Comparison of ENCODE assay signal across 15 cellular contexts in genomic region chr16:2079311-2079800, GRCh38. TPM values are rescaled to one million over a fixed set of nuclear protein-coding genes. Genes with fewer than 3 reads are reported as not detected.
DNase-seq lines count a peak whose midpoint lies in the region; ATAC-seq, FAIRE-seq and TF ChIP-seq lines count a peak whose summit lies in the region.
"Had no signal": no experiment of that assay in that cellular context is flagged by ENCODE, and none has a peak within 500 bp of the region (broad histone marks: within the 10 kb centered on the region; RNA-seq: fewer than 3 reads in every experiment).

No MANE protein-coding gene starts in this region.

- CTCF ChIA-PET in HepG2 (lab: Yijun Ruan, JAX; ENCODE audit: low intra/inter-chr PET ratio, low total read pairs) (no interaction called here), SK-N-SH (lab: Yijun Ruan, JAX) (interaction anchor here (0.8 to 3.1 kb wide), 2 partner anchors 14 kb away, joined by 3 to 10 read pairs; no protein-coding TSS in a partner anchor)

- no peaks in the 10 kb centered on the region for H3K79me2 ChIP-seq in HepG2 (ENCODE audit: insufficient read depth, low read length)
- H3K79me2 ChIP-seq in SK-N-SH (ENCODE audit: insufficient read depth), result no peaks in the 10 kb centered on the region

- ATAC-seq in HepG2 (no peak), right lobe of liver (no peak)
- ATAC-seq: A549 had no signal

- no peak overlapping the region for H3K9ac ChIP-seq in HepG2 (ENCODE audit: insufficient read depth, low read depth, low read length)
- H3K9ac ChIP-seq in SK-N-SH, result no peak overlapping the region

- no TSS peak for BruUV-seq in HepG2 (replicated peaks; lab: Mats Ljungman, UMichigan)

- TF ChIP-seq RAD21 in HepG2 (CRISPR knock-in tag; IDR thresholded peaks at IDR 0.05) (no peak), SK-N-SH (IDR thresholded peaks at IDR 0.05; ENCODE audit: low read length) (no peak)

- POLR2A ChIA-PET in HepG2 (lab: Yijun Ruan, JAX), result interaction anchor here (1.0 kb wide), 1 partner anchor 76 kb away, joined by 3 read pairs; the partner anchor contains the start of gene TRAF7
- POLR2A ChIA-PET in SK-N-SH (lab: Yijun Ruan, JAX), result interaction anchor here (1.0 to 1.7 kb wide), 2 partner anchors 14 to 32 kb away, joined by 4 to 5 read pairs; partner anchors contain the start of genes NTHL1 and TSC2

- H3K4me2 ChIP-seq in HepG2 (ENCODE audit: low read depth, low read length) (no peak overlapping the region), SK-N-SH (no peak overlapping the region)
- H3K4me2 ChIP-seq: A549 had no signal

- H3F3A ChIP-seq in SK-N-SH (replicated peaks; ENCODE audit: insufficient read depth), result peaks cover 4% of the 10 kb centered on the region

- H2AFZ ChIP-seq in HepG2 (ENCODE audit: low read length) (no peak overlapping the region), SK-N-SH (ENCODE audit: low read depth) (no peak overlapping the region)

- H3K27me3 ChIP-seq in HepG2 (ENCODE audit: control insufficient read depth in 1 of 2, insufficient read depth in 2 of 2, low read length in 2 of 2) (no peaks in the 10 kb centered on the region), right lobe of liver (no peaks in the 10 kb centered on the region), bronchial epithelial cell (ENCODE audit: control insufficient read depth, insufficient read depth, low read length) (no peaks in the 10 kb centered on the region), SK-N-SH (ENCODE audit: insufficient read depth) (no peaks in the 10 kb centered on the region)
- H3K27me3 ChIP-seq: BLaER1 had no signal

- H3K4me3 ChIP-seq in HepG2 (replicated peaks in 1 of 3; ENCODE audit: insufficient read depth in 1 of 3, low read depth in 2 of 3, low read length in 3 of 3), result no peak overlapping the region
- H3K4me3 ChIP-seq in right lobe of liver, result no peak overlapping the region
- H3K4me3 ChIP-seq in bronchial epithelial cell (ENCODE audit: low read depth, low read length), result no peak overlapping the region
- no peak overlapping the region for H3K4me3 ChIP-seq in SK-N-SH (ENCODE audit: low read depth in 2 of 2, low read length in 1 of 2)
- H3K4me3 ChIP-seq: A549, BLaER1, HAP-1 had no signal

- in situ Hi-C loops in HepG2 (cut with HindIII; ENCODE audit: extremely low pct_ligation_motif_present, low pct_unique_long_range_greater_than_20kb), result no loop called here

- TF ChIP-seq EP300 in HepG2 (IDR thresholded peaks at IDR 0.05; ENCODE audit: low read depth in 2 of 2, low read length in 2 of 2), result no peak
- no peak for TF ChIP-seq EP300 in HepG2 (CRISPR knock-in tag; IDR thresholded peaks at IDR 0.05; ENCODE audit: borderline replicate concordance)
- no peak for TF ChIP-seq EP300 in SK-N-SH (IDR thresholded peaks at IDR 0.05; ENCODE audit: borderline replicate concordance in 1 of 2, low read depth in 1 of 2, low read length in 1 of 2)

- no peaks in the 10 kb centered on the region for H3K9me2 ChIP-seq in SK-N-SH

- DNase-seq in HepG2 (ENCODE audit: low spot score), result no peak
- no peak for DNase-seq in right lobe of liver
- no peak for DNase-seq in bronchial epithelial cell (ENCODE audit: low read depth)
- no peak for DNase-seq in SK-N-SH
- no peak for DNase-seq in Kasumi-1 (lab: John Stamatoyannopoulos, UW)
- DNase-seq: Calu3, DMS79 treated with DMSO at 0.1 percent for 48 hours, GF-D8 had no signal

- H4K20me1 ChIP-seq in HepG2 (ENCODE audit: insufficient read depth, low read length), result no peaks in the 10 kb centered on the region
- no peaks in the 10 kb centered on the region for H4K20me1 ChIP-seq in SK-N-SH (ENCODE audit: insufficient read depth)

- no peak for TF ChIP-seq CTCF in HepG2 (CRISPR knock-in tag; IDR thresholded peaks at IDR 0.05)
- TF ChIP-seq CTCF in right lobe of liver (IDR thresholded peaks at IDR 0.05), result no peak
- TF ChIP-seq CTCF in bronchial epithelial cell (IDR thresholded peaks at IDR 0.05; ENCODE audit: insufficient read depth, low read length, severe bottlenecking), result no peak
- no peak for TF ChIP-seq CTCF in SK-N-SH (IDR thresholded peaks at IDR 0.05)

- 97% methylated on average over 6 of the region's 30 CpGs for WGBS in HepG2 (ENCODE audit: low lambda C conversion rate)
- WGBS in right lobe of liver (ENCODE audit: insufficient coverage, low coverage, low lambda C conversion rate, missing lambda C conversion rate), result no CpG with 5 or more reads among the region's 30 CpGs
- WGBS in SK-N-SH (ENCODE audit: low lambda C conversion rate), result 93% methylated on average over 15 of the region's 30 CpGs

- no peak for FAIRE-seq in HepG2 (lab: Jason Lieb, UNC)
- peak; percentile 72 for FAIRE-seq in bronchial epithelial cell (lab: Jason Lieb, UNC)
- FAIRE-seq: A549, H1 had no signal

- H3K27ac ChIP-seq in HepG2 (ENCODE audit: extremely low read length, insufficient read depth, low read length) (no peak overlapping the region), right lobe of liver (no peak overlapping the region), SK-N-SH (ENCODE audit: low read depth in 2 of 2, low read length in 1 of 2) (no peak overlapping the region)
- H3K27ac ChIP-seq: 22Rv1, A549, BLaER1 had no signal

- TF ChIP-seq POLR2A in HepG2 (IDR thresholded peaks at IDR 0.05; ENCODE audit: insufficient read depth in 1 of 2, low read depth in 2 of 2, low read length in 2 of 2) (no peak), right lobe of liver (IDR thresholded peaks at IDR 0.05) (no peak)

- H3K36me3 ChIP-seq in HepG2 (replicated peaks in 1 of 2; ENCODE audit: control insufficient read depth in 1 of 2, insufficient read depth in 2 of 2, low read length in 2 of 2) (peaks cover 13 to 14% of the 10 kb centered on the region in 2 experiments; a peak in 2 of 5 replicates), right lobe of liver (peaks cover 0 to 46% (median 3%) of the 10 kb centered on the region in 4 donors), bronchial epithelial cell (ENCODE audit: control insufficient read depth, insufficient read depth, low read length) (peaks cover 28% of the 10 kb centered on the region), SK-N-SH (replicated peaks in 1 of 2; ENCODE audit: control insufficient read depth in 1 of 2, insufficient read depth in 2 of 2, low read length in 1 of 2) (peaks cover 5 to 83% of the 10 kb centered on the region in 2 experiments)

- H3K9me3 ChIP-seq in HepG2 (ENCODE audit: low read length), result no peaks in the 10 kb centered on the region
- H3K9me3 ChIP-seq in right lobe of liver, result no peaks in the 10 kb centered on the region
- no peaks in the 10 kb centered on the region for H3K9me3 ChIP-seq in SK-N-SH
- H3K9me3 ChIP-seq: A549, BLaER1, HAP-1 had no signal

- intact Hi-C loops in HepG2 (cut with micrococcal nuclease; ENCODE audit: unreplicated experiment) (no loop called here), right lobe of liver (cut with DNase I) (no loop called here)

- H3K4me1 ChIP-seq in HepG2 (ENCODE audit: insufficient read depth, low read length) (no peaks in the 10 kb centered on the region), right lobe of liver (peaks cover 0 to 17% (median 0%) of the 10 kb centered on the region in 4 donors), SK-N-SH (ENCODE audit: control insufficient read depth in 1 of 2, insufficient read depth in 2 of 2, low read depth in 1 of 2, low read length in 1 of 2) (no peaks in the 10 kb centered on the region)
- H3K4me1 ChIP-seq: A549, HAP-1 had no signal

RNA-seq across cellular contexts. Expression of gene TSC2, which starts 31.6 kb away (rescaled TPM):
- 10.3 and 19.6 TPM in 2 replicates for total RNA-seq in HepG2 (2016; rRNA removed; fragmentation: Illumina TruSeq; extraction: Trizol)
- 13.6 and 17.2 TPM in 2 replicates for total RNA-seq in HepG2 (2016; cell fraction: cytosol; rRNA removed; fragmentation: Illumina TruSeq; extraction: Trizol; ENCODE audit: low read depth)
- total RNA-seq in HepG2 (2016; cell fraction: insoluble cytoplasmic fraction; rRNA removed; fragmentation: Illumina TruSeq; extraction: Trizol), result 7.7 and 19.6 TPM in 2 replicates
- total RNA-seq in HepG2 (2016; cell fraction: membrane; rRNA removed; fragmentation: Illumina TruSeq; extraction: Trizol), result 13.2 and 13.3 TPM in 2 replicates
- 21.2 and 34.7 TPM in 2 replicates for total RNA-seq in HepG2 (2016; cell fraction: nucleus; rRNA removed; fragmentation: Illumina TruSeq; extraction: Trizol)
- polyA plus RNA-seq in HepG2 (2011; rRNA removed), result 40.4 and 44.6 TPM in 2 replicates
- polyA plus RNA-seq in HepG2 (2011; cell fraction: cytosol; rRNA removed), result 13.0 and 19.7 TPM in 2 replicates
- 352 and 473 TPM in 2 replicates for polyA plus RNA-seq in HepG2 (2011; cell fraction: nucleus; rRNA removed)
- 50.1 and 57.0 TPM in 2 replicates for polyA plus RNA-seq in HepG2 (2012)
- 2.9 and 4.1 TPM in 2 replicates for polyA plus RNA-seq in HepG2 (2016; cell fraction: cytosol; fragmentation: Illumina TruSeq; extraction: Trizol; ENCODE audit: low read depth)
- 13.2 and 17.7 TPM in 2 replicates for polyA plus RNA-seq in HepG2 (2016; cell fraction: insoluble cytoplasmic fraction; fragmentation: Illumina TruSeq; extraction: Trizol; ENCODE audit: low read depth)
- 5.4 and 5.7 TPM in 2 replicates for polyA plus RNA-seq in HepG2 (2016; cell fraction: membrane; fragmentation: Illumina TruSeq; extraction: Trizol; ENCODE audit: low read depth)
- polyA plus RNA-seq in HepG2 (2016; cell fraction: nucleus; fragmentation: Illumina TruSeq; extraction: Trizol; ENCODE audit: insufficient read depth, low read depth), result 82.5 and 84.9 TPM in 2 replicates
- 69.9 and 84.9 TPM in 2 replicates for polyA minus RNA-seq in HepG2 (2011; rRNA and poly(A)+ RNA removed; ENCODE audit: low replicate concordance)
- 25.5 and 36.2 TPM in 2 replicates for polyA minus RNA-seq in HepG2 (2011; cell fraction: cytosol; rRNA and poly(A)+ RNA removed)
- 59.4 and 61.0 TPM in 2 replicates for polyA minus RNA-seq in HepG2 (2011; cell fraction: nucleus; rRNA and poly(A)+ RNA removed)
- total RNA-seq in right lobe of liver, result 100 to 1,000 TPM in 1 of 6 experiments, 10 to 100 TPM in 5; 25.7 to 124 (median 59.4) TPM
- total RNA-seq in bronchial epithelial cell, result 25.0 and 34.7 TPM in 2 replicates
- 76.7 and 96.1 TPM in 2 replicates for polyA plus RNA-seq in SK-N-SH (2012; rRNA removed)
- polyA plus RNA-seq in SK-N-SH (2012; cell fraction: cytosol; rRNA removed), result 22.6 and 32.9 TPM in 2 replicates
- 376 and 625 TPM in 2 replicates for polyA plus RNA-seq in SK-N-SH (2012; cell fraction: nucleus; rRNA removed)

RNA-seq across cellular contexts. Expression of gene NTHL1, which starts 31.7 kb away (rescaled TPM):
- total RNA-seq in HepG2 (2016; rRNA removed; fragmentation: Illumina TruSeq; extraction: Trizol) (64.8 and 64.9 TPM in 2 replicates), right lobe of liver (100 to 1,000 TPM in 1 of 6 experiments, 10 to 100 TPM in 5; 12.0 to 127 (median 42.6) TPM), bronchial epithelial cell (18.6 and 44.0 TPM in 2 replicates)
- 24.9 and 26.2 TPM in 2 replicates for total RNA-seq in HepG2 (2016; cell fraction: cytosol; rRNA removed; fragmentation: Illumina TruSeq; extraction: Trizol; ENCODE audit: low read depth)
- 69.4 and 70.6 TPM in 2 replicates for total RNA-seq in HepG2 (2016; cell fraction: insoluble cytoplasmic fraction; rRNA removed; fragmentation: Illumina TruSeq; extraction: Trizol)
- 25.2 and 29.9 TPM in 2 replicates for total RNA-seq in HepG2 (2016; cell fraction: membrane; rRNA removed; fragmentation: Illumina TruSeq; extraction: Trizol)
- 22.8 and 26.0 TPM in 2 replicates for total RNA-seq in HepG2 (2016; cell fraction: nucleus; rRNA removed; fragmentation: Illumina TruSeq; extraction: Trizol)
- polyA plus RNA-seq in HepG2 (2011; rRNA removed) (47.5 and 55.6 TPM in 2 replicates), SK-N-SH (2012; rRNA removed) (72.9 and 77.3 TPM in 2 replicates)
- polyA plus RNA-seq in HepG2 (2011; cell fraction: cytosol; rRNA removed), result 63.4 and 112 TPM in 2 replicates
- polyA plus RNA-seq in HepG2 (2011; cell fraction: nucleus; rRNA removed), result 61.1 and 66.7 TPM in 2 replicates
- polyA plus RNA-seq in HepG2 (2012), result 19.7 and 24.2 TPM in 2 replicates
- 12.4 and 13.2 TPM in 2 replicates for polyA plus RNA-seq in HepG2 (2016; cell fraction: cytosol; fragmentation: Illumina TruSeq; extraction: Trizol; ENCODE audit: low read depth)
- polyA plus RNA-seq in HepG2 (2016; cell fraction: insoluble cytoplasmic fraction; fragmentation: Illumina TruSeq; extraction: Trizol; ENCODE audit: low read depth), result 43.0 and 46.2 TPM in 2 replicates
- 15.6 and 17.1 TPM in 2 replicates for polyA plus RNA-seq in HepG2 (2016; cell fraction: membrane; fragmentation: Illumina TruSeq; extraction: Trizol; ENCODE audit: low read depth)
- 42.8 and 44.9 TPM in 2 replicates for polyA plus RNA-seq in HepG2 (2016; cell fraction: nucleus; fragmentation: Illumina TruSeq; extraction: Trizol; ENCODE audit: insufficient read depth, low read depth)
- 25.8 and 50.8 TPM in 2 replicates for polyA minus RNA-seq in HepG2 (2011; rRNA and poly(A)+ RNA removed; ENCODE audit: low replicate concordance)
- 24.2 and 32.7 TPM in 2 replicates for polyA minus RNA-seq in HepG2 (2011; cell fraction: cytosol; rRNA and poly(A)+ RNA removed)
- polyA minus RNA-seq in HepG2 (2011; cell fraction: nucleus; rRNA and poly(A)+ RNA removed), result 9.3 and 11.6 TPM in 2 replicates
- 32.1 and 51.5 TPM in 2 replicates for polyA plus RNA-seq in SK-N-SH (2012; cell fraction: cytosol; rRNA removed)
- 59.5 and 109 TPM in 2 replicates for polyA plus RNA-seq in SK-N-SH (2012; cell fraction: nucleus; rRNA removed)

RNA-seq across cellular contexts. Expression of gene NHERF2, which starts 52.7 kb away (rescaled TPM):
- total RNA-seq in HepG2 (2016; rRNA removed; fragmentation: Illumina TruSeq; extraction: Trizol) (15.8 and 23.7 TPM in 2 replicates), right lobe of liver (100 to 1,000 TPM; 129 to 284 (median 186) TPM), bronchial epithelial cell (15.8 and 20.1 TPM in 2 replicates)
- total RNA-seq in HepG2 (2016; cell fraction: cytosol; rRNA removed; fragmentation: Illumina TruSeq; extraction: Trizol; ENCODE audit: low read depth), result 17.2 and 21.7 TPM in 2 replicates
- total RNA-seq in HepG2 (2016; cell fraction: insoluble cytoplasmic fraction; rRNA removed; fragmentation: Illumina TruSeq; extraction: Trizol), result 14.8 and 26.0 TPM in 2 replicates
- total RNA-seq in HepG2 (2016; cell fraction: membrane; rRNA removed; fragmentation: Illumina TruSeq; extraction: Trizol), result 42.5 and 44.6 TPM in 2 replicates
- total RNA-seq in HepG2 (2016; cell fraction: nucleus; rRNA removed; fragmentation: Illumina TruSeq; extraction: Trizol), result 14.4 and 15.0 TPM in 2 replicates
- polyA plus RNA-seq in HepG2 (2011; rRNA removed) (39.3 and 47.2 TPM in 2 replicates), SK-N-SH (2012; rRNA removed) (45.2 and 53.8 TPM in 2 replicates)
- polyA plus RNA-seq in HepG2 (2011; cell fraction: cytosol; rRNA removed), result 28.8 and 54.4 TPM in 2 replicates
- polyA plus RNA-seq in HepG2 (2011; cell fraction: nucleus; rRNA removed), result 94.7 and 105 TPM in 2 replicates
- 25.8 and 38.7 TPM in 2 replicates for polyA plus RNA-seq in HepG2 (2012)
- polyA plus RNA-seq in HepG2 (2016; cell fraction: cytosol; fragmentation: Illumina TruSeq; extraction: Trizol; ENCODE audit: low read depth), result 54.0 and 63.1 TPM in 2 replicates
- 37.8 and 52.2 TPM in 2 replicates for polyA plus RNA-seq in HepG2 (2016; cell fraction: insoluble cytoplasmic fraction; fragmentation: Illumina TruSeq; extraction: Trizol; ENCODE audit: low read depth)
- polyA plus RNA-seq in HepG2 (2016; cell fraction: membrane; fragmentation: Illumina TruSeq; extraction: Trizol; ENCODE audit: low read depth), result 72.6 and 84.9 TPM in 2 replicates
- 53.4 and 59.6 TPM in 2 replicates for polyA plus RNA-seq in HepG2 (2016; cell fraction: nucleus; fragmentation: Illumina TruSeq; extraction: Trizol; ENCODE audit: insufficient read depth, low read depth)
- 6.8 and 36.4 TPM in 2 replicates for polyA minus RNA-seq in HepG2 (2011; rRNA and poly(A)+ RNA removed; ENCODE audit: low replicate concordance)
- 24.4 and 28.2 TPM in 2 replicates for polyA minus RNA-seq in HepG2 (2011; cell fraction: cytosol; rRNA and poly(A)+ RNA removed)
- polyA minus RNA-seq in HepG2 (2011; cell fraction: nucleus; rRNA and poly(A)+ RNA removed), result 13.3 and 13.8 TPM in 2 replicates
- 30.7 and 46.0 TPM in 2 replicates for polyA plus RNA-seq in SK-N-SH (2012; cell fraction: cytosol; rRNA removed)
- polyA plus RNA-seq in SK-N-SH (2012; cell fraction: nucleus; rRNA removed), result 43.9 and 70.4 TPM in 2 replicates

RNA-seq across cellular contexts. Expression of gene PKD1, which starts 56.3 kb away (rescaled TPM):
- total RNA-seq in HepG2 (2016; rRNA removed; fragmentation: Illumina TruSeq; extraction: Trizol) (9.1 and 22.1 TPM in 2 replicates), right lobe of liver (10 to 100 TPM; 28.5 to 58.2 (median 42.8) TPM), bronchial epithelial cell (56.1 and 114 TPM in 2 replicates)
- 14.9 and 15.2 TPM in 2 replicates for total RNA-seq in HepG2 (2016; cell fraction: cytosol; rRNA removed; fragmentation: Illumina TruSeq; extraction: Trizol; ENCODE audit: low read depth)
- total RNA-seq in HepG2 (2016; cell fraction: insoluble cytoplasmic fraction; rRNA removed; fragmentation: Illumina TruSeq; extraction: Trizol), result 6.6 and 20.8 TPM in 2 replicates
- 10.1 and 11.4 TPM in 2 replicates for total RNA-seq in HepG2 (2016; cell fraction: membrane; rRNA removed; fragmentation: Illumina TruSeq; extraction: Trizol)
- total RNA-seq in HepG2 (2016; cell fraction: nucleus; rRNA removed; fragmentation: Illumina TruSeq; extraction: Trizol), result 26.8 and 33.4 TPM in 2 replicates
- polyA plus RNA-seq in HepG2 (2011; rRNA removed) (23.0 and 40.7 TPM in 2 replicates), SK-N-SH (2012; rRNA removed) (39.8 and 47.4 TPM in 2 replicates)
- 18.3 and 19.9 TPM in 2 replicates for polyA plus RNA-seq in HepG2 (2011; cell fraction: cytosol; rRNA removed)
- 410 and 565 TPM in 2 replicates for polyA plus RNA-seq in HepG2 (2011; cell fraction: nucleus; rRNA removed)
- polyA plus RNA-seq in HepG2 (2012), result 20.8 and 52.6 TPM in 2 replicates
- 0.90 and 0.96 TPM in 2 replicates for polyA plus RNA-seq in HepG2 (2016; cell fraction: cytosol; fragmentation: Illumina TruSeq; extraction: Trizol; ENCODE audit: low read depth)
- 6.2 and 8.3 TPM in 2 replicates for polyA plus RNA-seq in HepG2 (2016; cell fraction: insoluble cytoplasmic fraction; fragmentation: Illumina TruSeq; extraction: Trizol; ENCODE audit: low read depth)
- polyA plus RNA-seq in HepG2 (2016; cell fraction: membrane; fragmentation: Illumina TruSeq; extraction: Trizol; ENCODE audit: low read depth), result 1.6 TPM in 2 replicates
- 86.8 and 102 TPM in 2 replicates for polyA plus RNA-seq in HepG2 (2016; cell fraction: nucleus; fragmentation: Illumina TruSeq; extraction: Trizol; ENCODE audit: insufficient read depth, low read depth)
- 24.5 and 75.7 TPM in 2 replicates for polyA minus RNA-seq in HepG2 (2011; rRNA and poly(A)+ RNA removed; ENCODE audit: low replicate concordance)
- polyA minus RNA-seq in HepG2 (2011; cell fraction: cytosol; rRNA and poly(A)+ RNA removed), result 24.3 and 34.5 TPM in 2 replicates
- 72.0 and 84.2 TPM in 2 replicates for polyA minus RNA-seq in HepG2 (2011; cell fraction: nucleus; rRNA and poly(A)+ RNA removed)
- 10.3 and 21.4 TPM in 2 replicates for polyA plus RNA-seq in SK-N-SH (2012; cell fraction: cytosol; rRNA removed)
- polyA plus RNA-seq in SK-N-SH (2012; cell fraction: nucleus; rRNA removed), result 292 and 443 TPM in 2 replicates

RNA-seq across cellular contexts. Expression of gene NPW, which starts 59.8 kb away (rescaled TPM):
- total RNA-seq in HepG2 (2016; rRNA removed; fragmentation: Illumina TruSeq; extraction: Trizol), result 0.97 TPM in 1 of 2 replicates, not detected in the other
- total RNA-seq in HepG2 (2016; cell fraction: cytosol; rRNA removed; fragmentation: Illumina TruSeq; extraction: Trizol; ENCODE audit: low read depth), result 1.1 and 2.6 TPM in 2 replicates
- 0.87 TPM in 1 of 2 replicates, not detected in the other for total RNA-seq in HepG2 (2016; cell fraction: insoluble cytoplasmic fraction; rRNA removed; fragmentation: Illumina TruSeq; extraction: Trizol)
- total RNA-seq in HepG2 (2016; cell fraction: membrane; rRNA removed; fragmentation: Illumina TruSeq; extraction: Trizol), result 0.71 and 0.79 TPM in 2 replicates
- not detected in 2 replicates for total RNA-seq in HepG2 (2016; cell fraction: nucleus; rRNA removed; fragmentation: Illumina TruSeq; extraction: Trizol)
- polyA plus RNA-seq in HepG2 (2011; rRNA removed), result 0.24 and 0.25 TPM in 2 replicates
- polyA plus RNA-seq in HepG2 (2011; cell fraction: cytosol; rRNA removed), result 0.50 and 0.85 TPM in 2 replicates
- 1.1 and 1.2 TPM in 2 replicates for polyA plus RNA-seq in HepG2 (2011; cell fraction: nucleus; rRNA removed)
- polyA plus RNA-seq in HepG2 (2012), result 0.82 and 1.4 TPM in 2 replicates
- polyA plus RNA-seq in HepG2 (2016; cell fraction: cytosol; fragmentation: Illumina TruSeq; extraction: Trizol; ENCODE audit: low read depth), result 0.87 and 1.2 TPM in 2 replicates
- 0.61 and 0.63 TPM in 2 replicates for polyA plus RNA-seq in HepG2 (2016; cell fraction: insoluble cytoplasmic fraction; fragmentation: Illumina TruSeq; extraction: Trizol; ENCODE audit: low read depth)
- polyA plus RNA-seq in HepG2 (2016; cell fraction: membrane; fragmentation: Illumina TruSeq; extraction: Trizol; ENCODE audit: low read depth), result 0.42 and 0.81 TPM in 2 replicates
- 0.85 and 2.0 TPM in 2 replicates for polyA plus RNA-seq in HepG2 (2016; cell fraction: nucleus; fragmentation: Illumina TruSeq; extraction: Trizol; ENCODE audit: insufficient read depth, low read depth)
- 0.21 TPM in 1 of 2 replicates, not detected in the other for polyA minus RNA-seq in HepG2 (2011; rRNA and poly(A)+ RNA removed; ENCODE audit: low replicate concordance)
- 3.4 TPM in 1 of 2 replicates, not detected in the other for polyA minus RNA-seq in HepG2 (2011; cell fraction: cytosol; rRNA and poly(A)+ RNA removed)
- polyA minus RNA-seq in HepG2 (2011; cell fraction: nucleus; rRNA and poly(A)+ RNA removed), result 0.50 TPM in 1 of 2 replicates, not detected in the other
- total RNA-seq in right lobe of liver, result 10 to 100 TPM in 2 of 6 experiments, 1 to 10 TPM in 4; 2.7 to 12.3 (median 8.2) TPM
- total RNA-seq in bronchial epithelial cell, result 0.13 TPM in 1 of 2 replicates, not detected in the other
- 0.62 and 1.1 TPM in 2 replicates for polyA plus RNA-seq in SK-N-SH (2012; rRNA removed)
- 0.37 and 1.1 TPM in 2 replicates for polyA plus RNA-seq in SK-N-SH (2012; cell fraction: cytosol; rRNA removed)
- polyA plus RNA-seq in SK-N-SH (2012; cell fraction: nucleus; rRNA removed), result 6.7 and 14.8 TPM in 2 replicates
- total RNA-seq: CD4-positive, alpha-beta memory T cell had no signal
- polyA plus RNA-seq: CD14-positive monocyte; CD4-positive, alpha-beta memory T cell had no signal
